8 cellular contexts compared by ENCODE assay signal in the genomic region with DNA sequence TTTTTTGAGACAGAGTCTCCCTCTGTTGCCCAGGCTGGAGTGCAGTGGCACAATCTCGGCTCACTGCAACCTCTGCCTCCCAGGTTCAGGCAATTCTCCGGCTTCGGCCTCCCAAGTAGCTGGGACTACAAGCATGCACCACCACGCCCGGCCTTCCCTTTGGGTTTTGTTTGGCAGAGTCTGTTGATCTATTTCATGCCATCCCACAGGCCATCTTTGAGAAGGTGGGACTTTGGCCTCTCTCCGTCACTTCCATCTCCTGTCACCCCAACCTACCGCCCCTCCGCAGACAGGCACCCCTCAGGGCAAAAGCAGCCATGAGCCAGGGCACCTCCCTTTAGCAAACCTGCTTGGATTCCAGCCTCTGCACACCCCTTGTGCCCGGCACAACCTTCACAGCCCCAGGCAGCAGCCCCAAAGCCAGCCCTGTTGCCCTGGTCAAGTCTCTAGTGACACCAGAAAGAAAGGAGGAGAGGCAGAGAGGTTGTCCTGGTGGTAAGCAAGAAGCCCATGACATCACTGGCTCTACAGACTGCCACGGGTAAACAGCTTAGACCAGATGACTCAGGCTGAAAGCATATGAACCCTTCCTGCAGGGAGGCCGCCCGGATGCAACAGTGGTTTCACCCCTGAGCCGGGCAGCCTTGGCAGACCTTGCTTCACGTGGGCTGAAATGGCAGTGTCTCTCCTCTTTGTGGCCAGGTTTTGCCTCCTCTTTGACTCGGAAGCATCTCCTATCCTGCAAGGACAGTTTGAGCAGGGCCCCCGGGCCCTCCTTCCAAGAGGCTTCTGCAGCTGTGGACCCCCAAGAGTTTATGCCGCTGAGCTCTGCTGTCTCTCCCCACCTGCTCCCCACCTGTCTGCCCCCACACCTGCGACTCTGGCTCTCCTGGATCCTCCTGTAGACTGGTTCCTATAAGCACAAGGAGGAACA. TPM values are rescaled to one million over a fixed set of nuclear protein-coding genes. Genes with fewer than 3 reads are reported as not detected.
DNase-seq lines count a peak whose midpoint lies in the region; ATAC-seq and TF ChIP-seq lines count a peak whose summit lies in the region.

No MANE protein-coding gene starts in this region.

- H3K27me3 ChIP-seq in foreskin keratinocyte = peaks cover 7% of the 10 kb centered on the region

- H3K9me3 Mint-ChIP-seq in activated T-helper 17 cell treated with anti-CD3 and anti-CD28 coated beads, Interleukin-2, amount 50 U/mL, for 72 hours = no peaks in the 10 kb centered on the region

- peak; percentile 100 for ATAC-seq in activated T-helper 17 cell treated with anti-CD3 and anti-CD28 coated beads, Interleukin-2, amount 50 U/mL, for 72 hours (replicated peaks)
- peak; percentile 82 for ATAC-seq in foreskin keratinocyte
- ATAC-seq in GM19324 (IDR thresholded peaks at IDR 0.05; ENCODE audit: low FRiP score, unreplicated experiment) = no peak
- ATAC-seq in GM21360 (IDR thresholded peaks at IDR 0.05; ENCODE audit: unreplicated experiment) = no peak

- DNase-seq in activated naive CD4-positive, alpha-beta T cell treated with Interleukin-2 at 50 U/mL for 16 hours = peak; percentile 65
- no peak for DNase-seq in activated naive CD4-positive, alpha-beta T cell treated with anti-CD3 and anti-CD28 coated beads, Interleukin-2, amount 50 U/mL, for 16 hours
- DNase-seq in NOMO-1 treated with DMSO at 0.1 percent for 48 hours (lab: John Stamatoyannopoulos, UW; ENCODE audit: unreplicated experiment) (peak; percentile 63), foreskin keratinocyte (peak; percentile 58 to 83), pulmonary artery endothelial cell (ENCODE audit: low read depth, low spot score) (peak; percentile 96)

- H3K36me3 Mint-ChIP-seq in activated T-helper 17 cell treated with anti-CD3 and anti-CD28 coated beads, Interleukin-2, amount 50 U/mL, for 72 hours (ENCODE audit: low read depth) = no peaks in the 10 kb centered on the region

- H3K27me3 Mint-ChIP-seq in activated T-helper 17 cell treated with anti-CD3 and anti-CD28 coated beads, Interleukin-2, amount 50 U/mL, for 72 hours = peaks cover 3% of the 10 kb centered on the region

- H3K4me1 ChIP-seq in foreskin keratinocyte = peaks cover 21% of the 10 kb centered on the region

- H3K4me3 Mint-ChIP-seq in activated T-helper 17 cell treated with anti-CD3 and anti-CD28 coated beads, Interleukin-2, amount 50 U/mL, for 72 hours = peak overlapping the region; percentile 64

- peaks cover 4% of the 10 kb centered on the region for H3K4me1 Mint-ChIP-seq in activated T-helper 17 cell treated with anti-CD3 and anti-CD28 coated beads, Interleukin-2, amount 50 U/mL, for 72 hours

- peak overlapping the region; percentile 92 for H3K27ac Mint-ChIP-seq in activated T-helper 17 cell treated with anti-CD3 and anti-CD28 coated beads, Interleukin-2, amount 50 U/mL, for 72 hours

- peak overlapping the region; percentile 29 for H3K27ac ChIP-seq in foreskin keratinocyte

- no peak for TF ChIP-seq CTCF in foreskin keratinocyte (conservative IDR thresholded peaks at IDR 0.05)

RNA-seq across cellular contexts. Expression of a gene that starts 8.1 kb away (rescaled TPM):
- under 1 TPM; 0.74 to 0.86 TPM for total RNA-seq in activated T-helper 17 cell treated with anti-CD3 and anti-CD28 coated beads, Interleukin-2, amount 50 U/mL, for 72 hours
- total RNA-seq in foreskin keratinocyte (7.5 and 11.2 TPM in 2 replicates), pulmonary artery endothelial cell (34.1 and 39.5 TPM in 2 replicates)
- 6.3 and 8.3 TPM in 2 replicates for polyA plus RNA-seq in foreskin keratinocyte

RNA-seq across cellular contexts. Expression of a gene that starts 30.3 kb away (rescaled TPM):
- total RNA-seq in activated T-helper 17 cell treated with anti-CD3 and anti-CD28 coated beads, Interleukin-2, amount 50 U/mL, for 72 hours = not detected
- 0.04 TPM in 1 of 2 replicates, not detected in the other for total RNA-seq in foreskin keratinocyte
- polyA plus RNA-seq in foreskin keratinocyte = not detected in 2 replicates
- total RNA-seq in pulmonary artery endothelial cell = 0.73 and 1.3 TPM in 2 replicates

RNA-seq across cellular contexts. Expression of a gene that starts 46.4 kb away (rescaled TPM):
- total RNA-seq in activated T-helper 17 cell treated with anti-CD3 and anti-CD28 coated beads, Interleukin-2, amount 50 U/mL, for 72 hours = 10 to 100 TPM; 44.8 to 48.2 TPM
- 339 and 389 TPM in 2 replicates for total RNA-seq in foreskin keratinocyte
- 375 and 407 TPM in 2 replicates for polyA plus RNA-seq in foreskin keratinocyte
- total RNA-seq in pulmonary artery endothelial cell = 2.3 and 4.1 TPM in 2 replicates

Comparison
In these comparisons a context has a peak if more than half of its experiments do, and no peak if none do; other contexts are left out.
1. ATAC-seq: peak in activated T-helper 17 cell treated with anti-CD3 and anti-CD28 coated beads, Interleukin-2, amount 50 U/mL, for 72 hours (single experiment) and foreskin keratinocyte (single experiment); none in GM19324 (single experiment) and GM21360 (single experiment).